ENCODE assay signal across 12 cellular contexts in genomic region chr3:66297260-66297863, GRCh38.
DNase-seq lines count a peak whose midpoint lies in the region; ATAC-seq and TF ChIP-seq lines count a peak whose summit lies in the region.
"Had no signal": no experiment of that assay in that cellular context is flagged by ENCODE, and none has a peak within 500 bp of the region (broad histone marks: within the 10 kb centered on the region; RNA-seq: fewer than 3 reads in every experiment).

No MANE protein-coding gene starts in this region.

- DNase-seq in CD8-positive, alpha-beta memory T cell = no peak
- DNase-seq in NCI-H345 treated with DMSO at 0.1 percent for 48 hours (lab: John Stamatoyannopoulos, UW; ENCODE audit: unreplicated experiment) (peak; percentile 20), dermis blood vessel endothelial cell (peak; percentile 58), vagina (ENCODE audit: extremely low spot score in 2 of 2) (no peak), C1 segment of cervical spinal cord (lab: John Stamatoyannopoulos, UW) (no peak), Calu3 (no peak)
- no peak for DNase-seq in naive thymus-derived CD8-positive, alpha-beta T cell
- DNase-seq: DMS153, NCI-H526 treated with DMSO at 0.1 percent for 48 hours, right cardiac atrium had no signal

- H3K27ac Mint-ChIP-seq in CD8-positive, alpha-beta memory T cell = peak overlapping the region in 7 of 8 donors; percentile 78 to 95 (median 93)
- H3K27ac Mint-ChIP-seq in naive thymus-derived CD8-positive, alpha-beta T cell = peak overlapping the region in 9 of 10 donors; percentile 18 to 92 (median 59)
- no peak overlapping the region for H3K27ac Mint-ChIP-seq in Calu3 (ENCODE audit: unreplicated experiment)
- H3K27ac Mint-ChIP-seq: memory B cell had no signal

- H3K4me1 Mint-ChIP-seq in CD8-positive, alpha-beta memory T cell = peaks cover 39 to 40% (median 40%) of the 10 kb centered on the region in 3 donors
- H3K4me1 Mint-ChIP-seq in naive thymus-derived CD8-positive, alpha-beta T cell = peaks cover 18 to 60% (median 53%) of the 10 kb centered on the region in 4 donors
- no peaks in the 10 kb centered on the region for H3K4me1 Mint-ChIP-seq in Calu3 (ENCODE audit: low read depth, unreplicated experiment)

- peaks cover 49% of the 10 kb centered on the region for H3K4me1 ChIP-seq in CD8-positive, alpha-beta memory T cell (ENCODE audit: insufficient read depth, low read length)
- H3K4me1 ChIP-seq in vagina = peaks cover 8% of the 10 kb centered on the region

- ATAC-seq in naive thymus-derived CD8-positive, alpha-beta T cell = peak in 1 of 2 donors; percentile 24
- ATAC-seq in HG02642 (IDR thresholded peaks at IDR 0.05; ENCODE audit: poor library complexity, unreplicated experiment) = no peak

- H3K9me3 ChIP-seq in CD8-positive, alpha-beta memory T cell (ENCODE audit: low read length) = no peaks in the 10 kb centered on the region
- no peaks in the 10 kb centered on the region for H3K9me3 ChIP-seq in vagina

- BruUV-seq in Calu3 (replicated peaks; lab: Mats Ljungman, UMichigan) = no TSS peak

- H3K4me3 ChIP-seq in CD8-positive, alpha-beta memory T cell (ENCODE audit: low read length) = no peak overlapping the region
- H3K4me3 ChIP-seq in vagina = no peak overlapping the region

- H3K4me3 Mint-ChIP-seq in CD8-positive, alpha-beta memory T cell = peak overlapping the region in 6 of 7 donors; percentile 0 to 40 (median 34)
- H3K4me3 Mint-ChIP-seq in naive thymus-derived CD8-positive, alpha-beta T cell = peak overlapping the region in 2 of 10 donors; percentile 10 to 30
- no peak overlapping the region for H3K4me3 Mint-ChIP-seq in Calu3 (ENCODE audit: low read depth, unreplicated experiment)
- H3K4me3 Mint-ChIP-seq: memory B cell had no signal

- intact Hi-C loops in vagina (cut with DNase I) (no loop called here), Calu3 (cut with micrococcal nuclease; ENCODE audit: unreplicated experiment) (no loop called here)

- TF ChIP-seq CTCF in vagina (IDR thresholded peaks at IDR 0.05) (no peak), Calu3 (IDR thresholded peaks at IDR 0.05; ENCODE audit: unreplicated experiment) (no peak)

- POLR2A ChIA-PET in CD8-positive, alpha-beta memory T cell (lab: Charles Lee) = interaction anchor here (0.8 to 1.2 kb wide), 2 partner anchors 20 to 81 kb away, joined by 6 read pairs; no protein-coding TSS in a partner anchor
- POLR2A ChIA-PET in naive thymus-derived CD8-positive, alpha-beta T cell (lab: Charles Lee) = interaction anchor here (0.6 kb wide), 1 partner anchor 80 kb away, joined by 3 read pairs; no protein-coding TSS in a partner anchor

- H3K27ac ChIP-seq in CD8-positive, alpha-beta memory T cell (ENCODE audit: low read depth, low read length) = peak overlapping the region; percentile 8
- no peak overlapping the region for H3K27ac ChIP-seq in vagina

- no peaks in the 10 kb centered on the region for H3K9me3 Mint-ChIP-seq in CD8-positive, alpha-beta memory T cell
- H3K9me3 Mint-ChIP-seq in naive thymus-derived CD8-positive, alpha-beta T cell = peaks cover 0 to 2% (median 0%) of the 10 kb centered on the region in 9 donors
- H3K9me3 Mint-ChIP-seq in Calu3 (ENCODE audit: low read depth, unreplicated experiment) = no peaks in the 10 kb centered on the region
- H3K9me3 Mint-ChIP-seq: memory B cell had no signal

- CTCF ChIA-PET in CD8-positive, alpha-beta memory T cell (lab: Charles Lee) = interaction anchor here (1.0 to 2.7 kb wide), 9 partner anchors 9 to 97 kb away, joined by 3 to 17 read pairs (median 4); no protein-coding TSS in a partner anchor
- CTCF ChIA-PET in Calu3 (lab: Charles Lee) = interaction anchor here (0.7 kb wide), 2 partner anchors 20 to 645 kb away, joined by 3 to 5 read pairs; no protein-coding TSS in a partner anchor

- no peaks in the 10 kb centered on the region for H3K27me3 ChIP-seq in CD8-positive, alpha-beta memory T cell (ENCODE audit: insufficient read depth, low read length, poor library complexity, severe bottlenecking)
- H3K27me3 ChIP-seq in vagina = no peaks in the 10 kb centered on the region

- no peaks in the 10 kb centered on the region for H3K27me3 Mint-ChIP-seq in CD8-positive, alpha-beta memory T cell
- no peaks in the 10 kb centered on the region for H3K27me3 Mint-ChIP-seq in naive thymus-derived CD8-positive, alpha-beta T cell
- no peaks in the 10 kb centered on the region for H3K27me3 Mint-ChIP-seq in Calu3 (ENCODE audit: unreplicated experiment)
- H3K27me3 Mint-ChIP-seq: memory B cell had no signal

- no peak for TF ChIP-seq POLR2A in vagina (IDR thresholded peaks at IDR 0.05)

- no peaks in the 10 kb centered on the region for H3K36me3 ChIP-seq in CD8-positive, alpha-beta memory T cell (ENCODE audit: insufficient read depth, low read length)
- H3K36me3 ChIP-seq in vagina = no peaks in the 10 kb centered on the region

- peaks cover 3 to 28% (median 11%) of the 10 kb centered on the region in 3 donors for H3K36me3 Mint-ChIP-seq in CD8-positive, alpha-beta memory T cell
- peaks cover 0 to 3% (median 2%) of the 10 kb centered on the region in 3 donors for H3K36me3 Mint-ChIP-seq in naive thymus-derived CD8-positive, alpha-beta T cell
- no peaks in the 10 kb centered on the region for H3K36me3 Mint-ChIP-seq in Calu3 (ENCODE audit: insufficient read depth, unreplicated experiment)
- H3K36me3 Mint-ChIP-seq: memory B cell had no signal

Comparison
In these comparisons a context has a peak if more than half of its experiments do, and no peak if none do; other contexts are left out.
1. DNase-seq: peak in NCI-H345 treated with DMSO at 0.1 percent for 48 hours (single experiment) and dermis blood vessel endothelial cell (single experiment); none in CD8-positive, alpha-beta memory T cell (0 of 5), naive thymus-derived CD8-positive, alpha-beta T cell (0 of 10), vagina (0 of 2), C1 segment of cervical spinal cord (0 of 14) and Calu3 (single experiment).